20 cellular contexts compared by ENCODE assay signal in genomic region chr16:11417487-11417886, GRCh38.
"Had no signal": no experiment of that assay in that cellular context is flagged by ENCODE, and none has a peak within 500 bp of the region (broad histone marks: within the 10 kb centered on the region; RNA-seq: fewer than 3 reads in every experiment).

No MANE protein-coding gene starts in this region.

- H3K36me3 ChIP-seq: colonic mucosa, esophagus squamous epithelium, gastroesophageal sphincter, suprapubic skin, thyroid gland had no signal

- DNase-seq: colonic mucosa; dermis blood vessel endothelial cell; esophagus squamous epithelium; foreskin fibroblast; glutamatergic neuron; kidney; left cardiac atrium; mesendoderm; naive B cell; psoas muscle; retina; small intestine; stimulated activated CD4-positive, alpha-beta T cell treated with anti-CD3 and anti-CD28 coated beads, Interleukin-2, amount 100 ng/mL, for 48 hours; stimulated activated naive CD8-positive, alpha-beta T cell treated with anti-CD3 and anti-CD28 coated beads, Interleukin-15, Interleukin-2, amounts not matched to agents 100 U/mL and 50 U/mL, for 24 hours; thyroid gland had no signal

- ATAC-seq: gastroesophageal sphincter; stimulated activated effector memory CD8-positive, alpha-beta T cell treated with anti-CD3 and anti-CD28 coated beads, Interleukin-12 subunit alpha, Interleukin-12 subunit beta, amount 100 ng/mL, for 72 hours; stimulated activated naive CD8-positive, alpha-beta T cell treated with anti-CD3 and anti-CD28 coated beads, Interleukin-15, Interleukin-2, amounts not matched to agents 100 U/mL and 50 U/mL, for 24 hours had no signal

- H3K4me3 ChIP-seq: colonic mucosa, esophagus squamous epithelium, gastroesophageal sphincter, hepatocyte, psoas muscle, suprapubic skin, thyroid gland had no signal

- H3K9me3 ChIP-seq: colonic mucosa, esophagus squamous epithelium, neutrophil, psoas muscle, suprapubic skin, thyroid gland had no signal

- H3K27me3 ChIP-seq: colonic mucosa, esophagus squamous epithelium, gastroesophageal sphincter, hepatocyte, neutrophil, suprapubic skin, thyroid gland had no signal

- H3K4me1 ChIP-seq: colonic mucosa, esophagus squamous epithelium, gastroesophageal sphincter, psoas muscle, suprapubic skin, thyroid gland had no signal

- H3K27ac ChIP-seq: colonic mucosa, esophagus squamous epithelium, gastroesophageal sphincter, hepatocyte, neutrophil, psoas muscle, suprapubic skin, thyroid gland had no signal
